2 cellular contexts compared by ENCODE assay signal in the genomic region with DNA sequence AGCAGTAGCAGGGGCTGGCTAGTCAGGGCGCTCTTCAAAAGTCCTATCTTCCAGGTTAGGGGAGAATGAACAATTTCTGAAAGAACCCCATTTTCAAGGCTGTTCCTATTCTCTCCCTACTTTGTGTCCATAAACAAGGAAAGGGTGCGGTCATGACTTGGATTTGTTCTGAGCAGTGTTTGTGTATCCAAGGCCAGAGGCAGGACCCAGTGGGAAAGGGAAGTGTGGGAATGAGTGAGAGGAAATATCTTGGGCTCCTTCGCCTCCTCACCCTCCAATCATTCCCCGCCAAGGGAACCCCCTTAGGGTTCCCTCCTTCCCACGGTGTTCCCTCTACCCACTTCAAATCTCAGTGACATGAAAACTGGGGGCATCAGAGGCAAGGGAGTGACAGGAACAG.
TF ChIP-seq lines count a peak whose summit lies in the region.

No MANE protein-coding gene starts in this region.

TF ChIP-seq in liver, 16 proteins besides CTCF, POLR2A, EP300 and RAD21 (continued from another document):
- TF ChIP-seq ZBTB33 (IDR thresholded peaks at IDR 0.05) (no peak), GABPA (IDR thresholded peaks at IDR 0.05 in 1 of 2, conservative IDR thresholded peaks at IDR 0.05 in 1 of 2) (no peak), JUND (IDR thresholded peaks at IDR 0.05) (no peak), FOXA2 (IDR thresholded peaks at IDR 0.05) (no peak), HNF4A (conservative IDR thresholded peaks at IDR 0.05) (no peak), FOXA1 (IDR thresholded peaks at IDR 0.05) (no peak), YY1 (IDR thresholded peaks at IDR 0.05) (no peak), HNF4G (IDR thresholded peaks at IDR 0.05) (no peak), ATF3 (IDR thresholded peaks at IDR 0.05) (no peak), REST (IDR thresholded peaks at IDR 0.05) (no peak)
- TF ChIP-seq, protein P1, sequence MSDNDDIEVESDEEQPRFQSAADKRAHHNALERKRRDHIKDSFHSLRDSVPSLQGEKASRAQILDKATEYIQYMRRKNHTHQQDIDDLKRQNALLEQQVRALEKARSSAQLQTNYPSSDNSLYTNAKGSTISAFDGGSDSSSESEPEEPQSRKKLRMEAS (IDR thresholded peaks at IDR 0.05), result no peak

TF ChIP-seq in HepG2, 621 proteins besides CTCF, POLR2A, EP300 and RAD21 (continued from another document):
- TF ChIP-seq ZNF318 (CRISPR knock-in tag; IDR thresholded peaks at IDR 0.05), result no peak
